In genomic region chr9:120928720-120929389, GRCh38 we compare ENCODE assay signal across 8 cellular contexts. TPM values are rescaled to one million over a fixed set of nuclear protein-coding genes. Genes with fewer than 3 reads are reported as not detected.
DNase-seq lines count a peak whose midpoint lies in the region; ATAC-seq and TF ChIP-seq lines count a peak whose summit lies in the region.

No MANE protein-coding gene starts in this region.

- TF ChIP-seq POLR2A in GM19193 (IDR thresholded peaks at IDR 0.05; ENCODE audit: extremely low read depth, insufficient read depth, insufficient read length): peak; percentile 69

- H3K36me3 ChIP-seq in BJ (ENCODE audit: control insufficient read depth, insufficient read depth, low read length) (no peaks in the 10 kb centered on the region), iPS DF 6.9 (ENCODE audit: control insufficient read depth, insufficient read depth, low read length) (no peaks in the 10 kb centered on the region)

- in situ Hi-C loops in astrocyte of the cerebellum (cut with HindIII; ENCODE audit: low sequenced_read_pairs): no loop called here

- intact Hi-C loops in sciatic nerve (cut with DNase I): loop anchor here (5.0 kb wide), 1 partner anchor 52 kb away; the partner anchor contains the start of gene PHF19

- DNase-seq in BJ (ENCODE audit: low read depth) (no peak), HT-29 (ENCODE audit: low spot score) (peak; percentile 65), T follicular helper cell (ENCODE audit: low read depth) (peak; percentile 50), astrocyte of the cerebellum (ENCODE audit: low read depth) (no peak), iPS DF 6.9 (ENCODE audit: low read depth, low spot score) (no peak), sciatic nerve (ENCODE audit: low spot score) (peak; percentile 87), NCI-H2196 treated with DMSO at 0.1 percent for 48 hours (lab: John Stamatoyannopoulos, UW; ENCODE audit: unreplicated experiment) (no peak)

- CTCF ChIA-PET in BJ (lab: Yijun Ruan, JAX): interaction anchor here (1.6 to 2.3 kb wide), 2 partner anchors 9 to 391 kb away, joined by 4 to 6 read pairs; no protein-coding TSS in a partner anchor

- TF ChIP-seq CTCF in BJ (IDR thresholded peaks at IDR 0.05; ENCODE audit: insufficient read depth, low read depth, low read length) (no peak), astrocyte of the cerebellum (IDR thresholded peaks at IDR 0.05; ENCODE audit: low read depth, low read length, missing control alignments) (no peak)

- no peak overlapping the region for H3K27ac ChIP-seq in iPS DF 6.9 (ENCODE audit: low read length)

- WGBS in iPS DF 6.9 (ENCODE audit: insufficient coverage, insufficient read length): no CpG with 5 or more reads among the region's 72 CpGs

- POLR2A ChIA-PET in BJ (lab: Charles Lee): no interaction called here

- H3K27me3 ChIP-seq in BJ (ENCODE audit: control insufficient read depth, insufficient read depth, low read length) (no peaks in the 10 kb centered on the region), iPS DF 6.9 (ENCODE audit: control insufficient read depth, insufficient read depth, low read length) (no peaks in the 10 kb centered on the region)

- peaks cover 6% of the 10 kb centered on the region for H3K4me1 ChIP-seq in iPS DF 6.9 (ENCODE audit: control insufficient read depth, insufficient read depth, low read length)

- peak; percentile 85 for ATAC-seq in sciatic nerve

- H3K4me3 ChIP-seq in BJ (ENCODE audit: low read depth, low read length): peak overlapping the region; percentile 48
- peak overlapping the region; percentile 43 for H3K4me3 ChIP-seq in astrocyte of the cerebellum (ENCODE audit: low read depth, low read length)
- H3K4me3 ChIP-seq in iPS DF 6.9 (ENCODE audit: low read length): peak overlapping the region; percentile 50; the same call in 1 of the 2 replicates

- H3K9me3 ChIP-seq in iPS DF 6.9 (ENCODE audit: control insufficient read depth, insufficient read depth, low read length): no peaks in the 10 kb centered on the region

RNA-seq across cellular contexts. Expression of gene TRAF1, which starts 2.3 kb away (rescaled TPM):
- 2.2 and 3.3 TPM in 2 replicates for polyA plus RNA-seq in BJ (2011; rRNA removed)
- 3.0 and 3.3 TPM in 2 replicates for polyA minus RNA-seq in BJ (2011; rRNA and poly(A)+ RNA removed)
- total RNA-seq in HT-29 (2014; rRNA removed; shearing (Covaris generic)): 0.41 and 0.73 TPM in 2 replicates
- 8.0 TPM for total RNA-seq in sciatic nerve

RNA-seq across cellular contexts. Expression of gene PHF19, which starts 51.9 kb away (rescaled TPM):
- polyA plus RNA-seq in BJ (2011; rRNA removed): 32.8 and 61.7 TPM in 2 replicates
- 47.5 and 51.6 TPM in 2 replicates for polyA minus RNA-seq in BJ (2011; rRNA and poly(A)+ RNA removed)
- 100 and 106 TPM in 2 replicates for total RNA-seq in HT-29 (2014; rRNA removed; shearing (Covaris generic))
- 29.3 TPM for total RNA-seq in sciatic nerve

Comparison
In these comparisons a context has a peak if more than half of its experiments do, and no peak if none do; other contexts are left out.
1. DNase-seq: peak in HT-29 (single experiment), T follicular helper cell (single experiment) and sciatic nerve (single experiment); none in BJ (single experiment), astrocyte of the cerebellum (single experiment), iPS DF 6.9 (single experiment) and NCI-H2196 treated with DMSO at 0.1 percent for 48 hours (single experiment).
2. Peak in every context shown above with its lines, with median percentiles within 50 percentile points of each other: H3K4me3 ChIP-seq.